14 cellular contexts compared by ENCODE assay signal in the genomic region with DNA sequence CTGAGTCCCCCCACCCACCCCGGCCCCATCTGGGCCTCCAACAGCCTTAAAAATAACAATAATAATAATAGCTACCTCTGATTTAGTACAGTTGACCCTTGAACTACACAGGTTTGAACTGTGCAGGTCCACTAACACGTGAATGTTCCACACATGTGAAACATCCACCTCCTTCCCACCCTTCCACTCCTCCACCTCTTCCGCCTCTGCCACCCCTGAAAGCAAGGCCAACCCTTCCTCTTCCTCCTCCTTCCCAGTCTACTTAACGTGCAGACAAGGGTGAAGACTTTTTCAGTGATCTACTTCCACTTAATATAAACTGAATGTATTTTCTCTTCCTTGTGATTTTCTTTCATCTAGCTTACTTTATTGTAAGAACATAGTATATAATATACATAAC. TPM values are rescaled to one million over a fixed set of nuclear protein-coding genes. Genes with fewer than 3 reads are reported as not detected.
DNase-seq lines count a peak whose midpoint lies in the region; ATAC-seq, FAIRE-seq and TF ChIP-seq lines count a peak whose summit lies in the region.
"Had no signal": no experiment of that assay in that cellular context is flagged by ENCODE, and none has a peak within 500 bp of the region (broad histone marks: within the 10 kb centered on the region; RNA-seq: fewer than 3 reads in every experiment).

No MANE protein-coding gene starts in this region.

- no peaks in the 10 kb centered on the region for H3K27me3 Mint-ChIP-seq in activated T-cell treated with anti-CD3 and anti-CD28 coated beads, Interleukin-2, amount 50 U/mL, for 72 hours (ENCODE audit: low read depth)

- H3K9me2 ChIP-seq in GM23248 (ENCODE audit: insufficient read depth) = no peaks in the 10 kb centered on the region

- intact Hi-C loops in left lung (cut with DNase I) = no loop called here
- intact Hi-C loops in spleen (cut with DNase I; ENCODE audit: low total_unique reads) = no loop called here

- H3K27ac ChIP-seq in GM23248 (peak overlapping the region; percentile 94), left lung (peak overlapping the region; percentile 57 to 76), spleen (peak overlapping the region in 7 of 8 donors; percentile 33 to 83 (median 75))

- no peaks in the 10 kb centered on the region for H3K9me3 ChIP-seq in GM23248 (ENCODE audit: low read depth)
- H3K9me3 ChIP-seq in adipocyte (ENCODE audit: control insufficient read depth, low read length) = no peaks in the 10 kb centered on the region
- H3K9me3 ChIP-seq in left lung = no peaks in the 10 kb centered on the region
- no peaks in the 10 kb centered on the region for H3K9me3 ChIP-seq in spleen

- peak overlapping the region; percentile 79 for H3K9ac ChIP-seq in GM23248
- peak overlapping the region; percentile 91 for H3K9ac ChIP-seq in adipocyte (ENCODE audit: low read length)

- H3K36me3 ChIP-seq in GM23248 (ENCODE audit: low read depth) = 0 out of 2 replicates have a peak, but pooled peaks cover 5% of the 10 kb centered on the region
- peaks cover 7% of the 10 kb centered on the region for H3K36me3 ChIP-seq in adipocyte (ENCODE audit: control insufficient read depth, insufficient read depth, low read length, severe bottlenecking)
- no peaks in the 10 kb centered on the region for H3K36me3 ChIP-seq in left lung
- H3K36me3 ChIP-seq in spleen = no peaks in the 10 kb centered on the region

- ATAC-seq in left lung = no peak
- no peak for ATAC-seq in HG03439 (IDR thresholded peaks at IDR 0.05; ENCODE audit: unreplicated experiment)
- ATAC-seq in activated T-cell treated with anti-CD3 and anti-CD28 coated beads, Interleukin-2, amount 50 U/mL, for 72 hours (replicated peaks in 1 of 2) = no peak

- no peaks in the 10 kb centered on the region for H4K20me1 ChIP-seq in GM23248 (ENCODE audit: insufficient read depth)

- peaks cover 74% of the 10 kb centered on the region for H3K79me2 ChIP-seq in GM23248 (ENCODE audit: insufficient read depth)

- no peak for FAIRE-seq in RCC 7860 (lab: Jason Lieb, UNC)
- FAIRE-seq: D721Med, keratinocyte had no signal

- no peak overlapping the region for H2AFZ ChIP-seq in GM23248

- peaks cover 79% of the 10 kb centered on the region for H3F3A ChIP-seq in GM23248 (ENCODE audit: insufficient read depth)

- DNase-seq in GM23248 (no peak), adipocyte (ENCODE audit: low read depth) (no peak), left lung (no peak), spleen (no peak), RCC 7860 (ENCODE audit: low spot score) (no peak)
- no peak for DNase-seq in activated T-cell treated with anti-CD3 and anti-CD28 coated beads, Interleukin-2, amount 50 U/mL, for 72 hours
- no peak for DNase-seq in effector CD4-positive, alpha-beta T cell
- DNase-seq: central memory CD4-positive, alpha-beta T cell; T1000 had no signal

- H3K4me1 ChIP-seq in GM23248 (ENCODE audit: insufficient read depth) (peaks cover 81% of the 10 kb centered on the region), adipocyte (ENCODE audit: control insufficient read depth, insufficient read depth, low read length) (peaks cover 100% of the 10 kb centered on the region), left lung (peaks cover 11 to 31% of the 10 kb centered on the region in 2 donors), spleen (peaks cover 0 to 93% (median 27%) of the 10 kb centered on the region in 6 donors)

- H3K4me1 Mint-ChIP-seq in activated T-cell treated with anti-CD3 and anti-CD28 coated beads, Interleukin-2, amount 50 U/mL, for 72 hours (ENCODE audit: low read depth) = no peaks in the 10 kb centered on the region

- H3K36me3 Mint-ChIP-seq in activated T-cell treated with anti-CD3 and anti-CD28 coated beads, Interleukin-2, amount 50 U/mL, for 72 hours (ENCODE audit: insufficient read depth in 2 of 2) = no peaks in the 10 kb centered on the region

- H3K4me3 ChIP-seq in GM23248 = peak overlapping the region; percentile 37; the same call in 1 of the 2 replicates
- peak overlapping the region; percentile 67 for H3K4me3 ChIP-seq in adipocyte (ENCODE audit: low read length)
- H3K4me3 ChIP-seq in left lung = no peak overlapping the region
- peak overlapping the region in 1 of 8 donors; percentile 13 for H3K4me3 ChIP-seq in spleen

- WGBS in GM23248 (ENCODE audit: low coverage in 1 of 2, low lambda C conversion rate in 2 of 2, missing lambda C conversion rate in 2 of 2), 2 experiments = 24 to 29% methylated on average over 4 of the region's 4 CpGs
- WGBS in spleen, 5 donors = 22 to 36% (median 28%) methylated on average over 3 to 4 of the region's 4 CpGs

- H3K27ac Mint-ChIP-seq in activated T-cell treated with anti-CD3 and anti-CD28 coated beads, Interleukin-2, amount 50 U/mL, for 72 hours = no peak overlapping the region

- in situ Hi-C loops in GM23248 (cut with MboI) = no loop called here

- H3K9me3 Mint-ChIP-seq in activated T-cell treated with anti-CD3 and anti-CD28 coated beads, Interleukin-2, amount 50 U/mL, for 72 hours = no peaks in the 10 kb centered on the region

- no peak overlapping the region for H3K4me3 Mint-ChIP-seq in activated T-cell treated with anti-CD3 and anti-CD28 coated beads, Interleukin-2, amount 50 U/mL, for 72 hours

- H3K27me3 ChIP-seq in GM23248 (replicated peaks; ENCODE audit: insufficient read depth) (no peaks in the 10 kb centered on the region), adipocyte (replicated peaks; ENCODE audit: control insufficient read depth, insufficient read depth, low read length) (no peaks in the 10 kb centered on the region), left lung (no peaks in the 10 kb centered on the region), spleen (replicated peaks in 1 of 7) (no peaks in the 10 kb centered on the region)

- TF ChIP-seq CTCF in left lung (IDR thresholded peaks at IDR 0.05) = no peak
- no peak for TF ChIP-seq CTCF in spleen (IDR thresholded peaks at IDR 0.05 in 8 of 11, conservative IDR thresholded peaks at IDR 0.05 in 3 of 11)

- peak overlapping the region; percentile 61 for H3K4me2 ChIP-seq in GM23248 (ENCODE audit: unreplicated experiment)

- TF ChIP-seq POLR2A in spleen (IDR thresholded peaks at IDR 0.05) = no peak

RNA-seq across cellular contexts. Expression of a gene that starts 10.8 kb away (rescaled TPM):
- total RNA-seq in GM23248 (2014; rRNA removed; shearing (Covaris generic)) = 189 and 205 TPM in 2 replicates
- 155 and 163 TPM in 2 replicates for polyA plus RNA-seq in GM23248 (2016; fragmentation: Nextera tagmentation; extraction: Ambion mirVana)
- 100 to 1,000 TPM; 129 TPM for total RNA-seq in left lung
- 100 to 1,000 TPM in 3 of 7 donors, 10 to 100 TPM in 4; 66.8 to 144 (median 97.1) TPM for total RNA-seq in spleen
- polyA plus RNA-seq in spleen = 10 to 100 TPM; 12.8 to 27.4 (median 14.2) TPM
- 1 to 10 TPM in 1 of 2 donors, under 1 TPM in 1; 0.34 to 1.1 TPM for total RNA-seq in activated T-cell treated with anti-CD3 and anti-CD28 coated beads, Interleukin-2, amount 50 U/mL, for 72 hours

RNA-seq across cellular contexts. Expression of a gene that starts 21.7 kb away (rescaled TPM):
- not detected in 2 replicates for total RNA-seq in GM23248 (2014; rRNA removed; shearing (Covaris generic))
- 0.19 TPM in 1 of 2 replicates, not detected in the other for polyA plus RNA-seq in GM23248 (2016; fragmentation: Nextera tagmentation; extraction: Ambion mirVana)
- total RNA-seq in left lung = under 1 TPM in 1 of 2 donors, not detected in 1; 0.52 TPM
- under 1 TPM in 2 of 7 donors, not detected in 5; 0.25 to 0.47 TPM for total RNA-seq in spleen
- 1 to 10 TPM in 1 of 3 donors, under 1 TPM in 2; 0.26 to 1.3 (median 0.41) TPM for polyA plus RNA-seq in spleen
- total RNA-seq in activated T-cell treated with anti-CD3 and anti-CD28 coated beads, Interleukin-2, amount 50 U/mL, for 72 hours = not detected
- total RNA-seq: LHCN-M2, OCI-LY7 had no signal
- polyA plus RNA-seq: keratinocyte had no signal

RNA-seq across cellular contexts. Expression of a gene that starts 45.0 kb away (rescaled TPM):
- total RNA-seq in GM23248 (2014; rRNA removed; shearing (Covaris generic)) = not detected in 2 replicates
- polyA plus RNA-seq in GM23248 (2016; fragmentation: Nextera tagmentation; extraction: Ambion mirVana) (not detected in 2 replicates), spleen (under 1 TPM in 2 of 3 donors, not detected in 1; 0.03 to 0.10 TPM)
- total RNA-seq in left lung (not detected), spleen (not detected)
- total RNA-seq in activated T-cell treated with anti-CD3 and anti-CD28 coated beads, Interleukin-2, amount 50 U/mL, for 72 hours = not detected
- total RNA-seq: LHCN-M2, OCI-LY7 had no signal
- polyA plus RNA-seq: keratinocyte had no signal

RNA-seq across cellular contexts. Expression of a gene that starts 58.5 kb away (rescaled TPM):
- 0.63 TPM in 1 of 2 replicates, not detected in the other for total RNA-seq in GM23248 (2014; rRNA removed; shearing (Covaris generic))
- polyA plus RNA-seq in GM23248 (2016; fragmentation: Nextera tagmentation; extraction: Ambion mirVana) = 0.48 and 0.56 TPM in 2 replicates
- total RNA-seq in left lung = 10 to 100 TPM; 52.8 to 93.1 TPM
- 100 to 1,000 TPM; 285 to 429 (median 312) TPM for total RNA-seq in spleen
- polyA plus RNA-seq in spleen = 10 to 100 TPM; 23.1 to 30.1 (median 28.2) TPM
- total RNA-seq in activated T-cell treated with anti-CD3 and anti-CD28 coated beads, Interleukin-2, amount 50 U/mL, for 72 hours = 1 to 10 TPM; 1.2 to 1.8 TPM
- total RNA-seq: OCI-LY7 had no signal
- polyA plus RNA-seq: keratinocyte had no signal

Comparison
In these comparisons a context has a peak if more than half of its experiments do, and no peak if none do; other contexts are left out.
1. H3K4me3 ChIP-seq: peak in GM23248 (single experiment) and adipocyte (single experiment); none in left lung (0 of 2).
2. RNA of a gene that starts 10.8 kb away (total RNA-seq): 189 to 205 TPM in GM23248, 129 TPM in left lung and 66.8 to 144 TPM in spleen; 0.34 to 1.1 TPM in activated T-cell treated with anti-CD3 and anti-CD28 coated beads, Interleukin-2, amount 50 U/mL, for 72 hours; every median in the first group is over 10 times any median in the second.
3. Peak in every context shown above with its lines, with median percentiles within 50 percentile points of each other: H3K27ac ChIP-seq.